ENCODE assay signal across 8 cellular contexts in genomic region chr2:70069049-70069448, GRCh38. TPM values are rescaled to one million over a fixed set of nuclear protein-coding genes. Genes with fewer than 3 reads are reported as not detected.
A peak's percentile ranks its signal among the peaks of the same experiment; 100 is the strongest.
DNase-seq lines count a peak whose midpoint lies in the region; ATAC-seq and TF ChIP-seq lines count a peak whose summit lies in the region.

No MANE protein-coding gene starts in this region.

- no peaks in the 10 kb centered on the region for H3K9me3 Mint-ChIP-seq in CD4-positive, alpha-beta T cell
- no peaks in the 10 kb centered on the region for H3K9me3 Mint-ChIP-seq in natural killer cell

- POLR2A ChIA-PET in CD4-positive, alpha-beta T cell (lab: Charles Lee): interaction anchor here (0.8 to 11.8 kb wide), 16 partner anchors 10 to 225 kb away, joined by 3 to 235 read pairs (median 10); partner anchors contain the start of genes C2orf42, MXD1, PCBP1 and SNRPG

- CTCF ChIA-PET in CD4-positive, alpha-beta T cell (lab: Charles Lee): interaction anchor here (0.9 to 5.6 kb wide), 12 partner anchors 11 to 344 kb away, joined by 3 to 45 read pairs (median 4); partner anchors contain the start of genes C2orf42 and MXD1

- peaks cover 46% of the 10 kb centered on the region for H3K36me3 Mint-ChIP-seq in CD4-positive, alpha-beta T cell (ENCODE audit: low read depth)
- H3K36me3 Mint-ChIP-seq in natural killer cell: peaks cover under 1% of the 10 kb centered on the region

- peaks cover 20% of the 10 kb centered on the region for H3K4me1 ChIP-seq in vagina

- DNase-seq in CD4-positive, alpha-beta T cell: peak; percentile 34 to 66 (median 55)
- DNase-seq in NCI-H2171 (lab: John Stamatoyannopoulos, UW): peak; percentile 5
- peak; percentile 73 for DNase-seq in activated naive CD4-positive, alpha-beta T cell treated with anti-CD3 and anti-CD28 coated beads, Interleukin-2, amount 50 U/mL, for 16 hours
- peak; percentile 58 for DNase-seq in natural killer cell
- no peak for DNase-seq in vagina (ENCODE audit: extremely low spot score in 2 of 2)
- no peak for DNase-seq in amniotic stem cell (lab: John Stamatoyannopoulos, UW)
- no peak for DNase-seq in DMS79 (lab: John Stamatoyannopoulos, UW)

- peak overlapping the region; percentile 77 for H3K4me3 Mint-ChIP-seq in CD4-positive, alpha-beta T cell
- peak overlapping the region; percentile 47 for H3K4me3 Mint-ChIP-seq in natural killer cell

- H3K4me1 Mint-ChIP-seq in CD4-positive, alpha-beta T cell (ENCODE audit: low read depth): peaks cover 59% of the 10 kb centered on the region
- peaks cover 31 to 35% of the 10 kb centered on the region in 2 donors for H3K4me1 Mint-ChIP-seq in natural killer cell

- H3K27me3 ChIP-seq in CD4-positive, alpha-beta T cell (ENCODE audit: control insufficient read depth, insufficient read depth, low read length): no peaks in the 10 kb centered on the region
- no peaks in the 10 kb centered on the region for H3K27me3 ChIP-seq in vagina

- TF ChIP-seq CTCF in CD4-positive, alpha-beta T cell (IDR thresholded peaks at IDR 0.05): no peak
- TF ChIP-seq CTCF in natural killer cell (IDR thresholded peaks at IDR 0.05): no peak
- no peak for TF ChIP-seq CTCF in vagina (IDR thresholded peaks at IDR 0.05)

- intact Hi-C loops in CD4-positive, alpha-beta T cell (cut with DNase I, micrococcal nuclease): loop anchor here (1.0 to 10.0 kb wide), 4 partner anchors 72 to 234 kb away; partner anchors contain the start of gene SNRPG (in 1 of the 2)
- intact Hi-C loops in natural killer cell (cut with micrococcal nuclease): loop anchor here (1.0 kb wide), 5 partner anchors 17 to 155 kb away; no protein-coding TSS in a partner anchor
- intact Hi-C loops in vagina (cut with DNase I): no loop called here

- TF ChIP-seq POLR2A in vagina (IDR thresholded peaks at IDR 0.05): no peak

- H3K27ac Mint-ChIP-seq in CD4-positive, alpha-beta T cell: peak overlapping the region; percentile 86
- H3K27ac Mint-ChIP-seq in natural killer cell: peak overlapping the region; percentile 88 to 94

- ATAC-seq in CD4-positive, alpha-beta T cell (ENCODE audit: poor library complexity): peak; percentile 81
- ATAC-seq in GM21528 (IDR thresholded peaks at IDR 0.05; ENCODE audit: low FRiP score, unreplicated experiment) (peak; percentile 65), natural killer cell (peak; percentile 84 to 93 (median 84))

- H3K9me3 ChIP-seq in CD4-positive, alpha-beta T cell (ENCODE audit: control insufficient read depth, low read length): no peaks in the 10 kb centered on the region
- H3K9me3 ChIP-seq in vagina: no peaks in the 10 kb centered on the region

- no peak overlapping the region for H3K4me3 ChIP-seq in vagina

- peak overlapping the region; percentile 72 for H3K27ac ChIP-seq in CD4-positive, alpha-beta T cell (ENCODE audit: low read depth, low read length)
- peak overlapping the region; percentile 78 for H3K27ac ChIP-seq in vagina

- H3K36me3 ChIP-seq in vagina: peaks cover 0 to 17% of the 10 kb centered on the region in 2 donors

- H3K27me3 Mint-ChIP-seq in CD4-positive, alpha-beta T cell: no peaks in the 10 kb centered on the region
- no peaks in the 10 kb centered on the region for H3K27me3 Mint-ChIP-seq in natural killer cell (ENCODE audit: low read depth in 2 of 2)

RNA-seq across cellular contexts. Expression of gene PCBP1, which starts 18.2 kb away (rescaled TPM):
- 100 to 1,000 TPM; 228 to 233 TPM for total RNA-seq in CD4-positive, alpha-beta T cell
- total RNA-seq in natural killer cell (100 to 1,000 TPM; 329 to 358 (median 352) TPM), vagina (210 TPM)

Comparison
In these comparisons a context has a peak if more than half of its experiments do, and no peak if none do; other contexts are left out.
1. DNase-seq: peak in CD4-positive, alpha-beta T cell (10 of 10), NCI-H2171 (single experiment), activated naive CD4-positive, alpha-beta T cell treated with anti-CD3 and anti-CD28 coated beads, Interleukin-2, amount 50 U/mL, for 16 hours (single experiment) and natural killer cell (single experiment); none in vagina (0 of 2), amniotic stem cell (single experiment) and DMS79 (single experiment).
2. Peak in every context shown above with its lines, with median percentiles within 50 percentile points of each other: ATAC-seq.